8 cellular contexts compared by ENCODE assay signal in genomic region chr5:139652788-139653241, GRCh38. TPM values are rescaled to one million over a fixed set of nuclear protein-coding genes. Genes with fewer than 3 reads are reported as not detected.
A peak's percentile ranks its signal among the peaks of the same experiment; 100 is the strongest.
DNase-seq lines count a peak whose midpoint lies in the region; ATAC-seq and TF ChIP-seq lines count a peak whose summit lies in the region.

No MANE protein-coding gene starts in this region.

- H3K27me3 ChIP-seq in adrenal gland, result no peaks in the 10 kb centered on the region
- no peaks in the 10 kb centered on the region for H3K27me3 ChIP-seq in lung (ENCODE audit: control insufficient read depth, insufficient read depth)
- H3K27me3 ChIP-seq in aorta (ENCODE audit: control insufficient read depth in 1 of 2, insufficient read depth in 2 of 2, low read length in 1 of 2), result no peaks in the 10 kb centered on the region

- intact Hi-C loops in adrenal gland (cut with DNase I), result no loop called here
- intact Hi-C loops in aorta (cut with DNase I), result loop anchor here (5.0 kb wide), 3 partner anchors 34 to 94 kb away; no protein-coding TSS in a partner anchor

- 32 to 49% (median 40%) methylated on average over 5 of the region's 5 CpGs for WGBS in adrenal gland, 4 donors
- 51 to 66% methylated on average over 5 of the region's 5 CpGs for WGBS in lung, 2 donors
- WGBS in aorta, 2 donors, result 5 to 6% methylated on average over 5 of the region's 5 CpGs

- peak overlapping the region; percentile 84 to 95 (median 92) for H3K27ac ChIP-seq in adrenal gland
- peak overlapping the region; percentile 66 to 80 for H3K27ac ChIP-seq in lung (ENCODE audit: low read depth in 1 of 2, low read length in 1 of 2)
- peak overlapping the region; percentile 39 to 53 for H3K27ac ChIP-seq in aorta (ENCODE audit: low read depth in 1 of 2, low read length in 2 of 2)

- TF ChIP-seq POLR2A in adrenal gland (IDR thresholded peaks at IDR 0.05), result no peak

- H3K9me3 ChIP-seq in adrenal gland (replicated peaks in 1 of 3), result no peaks in the 10 kb centered on the region
- H3K9me3 ChIP-seq in lung (ENCODE audit: control insufficient read depth in 2 of 2, insufficient read depth in 1 of 2, low read length in 1 of 2), result no peaks in the 10 kb centered on the region
- H3K9me3 ChIP-seq in aorta (ENCODE audit: control insufficient read depth, low read length), result no peaks in the 10 kb centered on the region

- DNase-seq in adrenal gland, result no peak
- no peak for DNase-seq in lung (ENCODE audit: low spot score)
- DNase-seq in aorta, result no peak
- no peak for DNase-seq in hepatic stellate cell (ENCODE audit: low spot score)
- DNase-seq in mesenteric fat pad (ENCODE audit: low spot score), result no peak
- DNase-seq in activated CD4-positive, alpha-beta T cell treated with anti-CD3 and anti-CD28 coated beads for 4 hours, result no peak

- no peak for TF ChIP-seq CTCF in adrenal gland (IDR thresholded peaks at IDR 0.05)
- no peak for TF ChIP-seq CTCF in lung (IDR thresholded peaks at IDR 0.05; ENCODE audit: control extremely low read depth, extremely low read depth)

- H3K36me3 ChIP-seq in adrenal gland (replicated peaks in 1 of 2), result no peaks in the 10 kb centered on the region
- no peaks in the 10 kb centered on the region for H3K36me3 ChIP-seq in lung (ENCODE audit: control insufficient read depth in 2 of 2, insufficient read depth in 2 of 2, low read length in 2 of 2)
- no peaks in the 10 kb centered on the region for H3K36me3 ChIP-seq in aorta (ENCODE audit: control insufficient read depth in 1 of 2, insufficient read depth in 2 of 2, low read length in 1 of 2)

- no peak overlapping the region for H3K4me3 ChIP-seq in adrenal gland
- no peak overlapping the region for H3K4me3 ChIP-seq in lung
- no peak overlapping the region for H3K4me3 ChIP-seq in aorta (ENCODE audit: low read length in 2 of 2)

- H3K4me1 ChIP-seq in adrenal gland (replicated peaks in 1 of 2) (peaks cover 71 to 77% of the 10 kb centered on the region in 2 donors), lung (ENCODE audit: control insufficient read depth in 2 of 2, insufficient read depth in 2 of 2, low read length in 2 of 2) (peaks cover 14 to 49% of the 10 kb centered on the region in 2 donors), aorta (ENCODE audit: control insufficient read depth in 1 of 2, insufficient read depth in 2 of 2, low read length in 2 of 2) (peaks cover 0 to 1% of the 10 kb centered on the region in 2 donors)

- ATAC-seq in GM18499 (IDR thresholded peaks at IDR 0.05; ENCODE audit: insufficient read depth, unreplicated experiment) (peak; percentile 30), HG02870 (IDR thresholded peaks at IDR 0.05; ENCODE audit: unreplicated experiment) (peak; percentile 35), lung (ENCODE audit: insufficient read depth, low FRiP score) (no peak), aorta (ENCODE audit: low FRiP score) (no peak)

RNA-seq across cellular contexts. Expression of gene CXXC5, which starts 4.7 kb away (rescaled TPM):
- 10 to 100 TPM; 33.5 to 79.3 (median 42.4) TPM for total RNA-seq in adrenal gland
- polyA plus RNA-seq in adrenal gland, result 10 to 100 TPM; 17.7 to 29.8 (median 27.8) TPM
- 10 to 100 TPM; 26.5 to 39.8 TPM for total RNA-seq in lung
- polyA plus RNA-seq in lung, result 10 to 100 TPM; 20.7 to 23.5 TPM
- total RNA-seq in aorta, result 10 to 100 TPM; 40.0 to 75.8 TPM
- 10 to 100 TPM; 21.2 to 31.5 TPM for polyA plus RNA-seq in aorta
- 33.0 TPM for total RNA-seq in mesenteric fat pad

Comparison
In these comparisons a context has a peak if more than half of its experiments do, and no peak if none do; other contexts are left out.
1. ATAC-seq: peak in GM18499 (single experiment) and HG02870 (single experiment); none in lung (single experiment) and aorta (single experiment).
2. intact Hi-C loops: an anchor here in aorta (5.0 kb wide); none called in adrenal gland.
3. Peak in every context shown above with its lines, with median percentiles within 50 percentile points of each other: H3K27ac ChIP-seq.